10 cellular contexts compared by ENCODE assay signal in the genomic region with DNA sequence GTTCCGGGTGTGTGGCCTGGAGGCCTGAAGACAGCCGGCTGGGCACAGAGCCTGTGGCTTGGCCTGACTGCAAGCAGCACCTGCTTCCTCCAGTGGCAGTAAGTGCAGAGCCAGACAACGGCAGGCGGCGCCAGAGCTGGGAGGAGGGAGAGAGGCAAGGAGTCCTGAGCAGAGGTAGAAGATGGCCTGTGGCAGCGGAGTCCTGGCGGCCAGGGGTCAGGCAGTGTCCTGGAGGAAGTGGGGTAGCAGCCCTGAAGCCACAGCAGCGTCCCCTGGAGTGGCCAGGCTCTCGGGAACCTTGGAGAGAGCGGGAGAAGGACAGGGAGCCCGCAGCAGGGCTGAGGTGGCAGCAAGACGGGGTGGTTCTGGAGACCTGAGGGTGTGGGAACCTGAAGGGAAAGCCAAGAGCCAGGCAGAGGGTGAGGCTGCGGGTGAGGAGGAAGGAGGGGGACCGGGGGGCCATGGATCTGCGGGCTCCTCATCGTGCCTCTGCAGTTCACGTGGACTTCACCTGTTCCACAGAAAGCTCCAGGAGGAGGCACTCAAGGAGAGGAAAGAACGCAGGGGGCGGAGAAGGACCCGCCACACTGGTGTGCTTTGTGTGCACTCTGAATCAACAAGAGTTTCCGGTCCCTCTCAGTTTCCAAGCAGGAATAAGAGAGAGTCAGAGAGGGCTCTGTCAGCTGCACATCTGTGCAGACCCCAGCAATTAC.
A peak's percentile ranks its signal among the peaks of the same experiment; 100 is the strongest.
DNase-seq lines count a peak whose midpoint lies in the region; ATAC-seq, FAIRE-seq and TF ChIP-seq lines count a peak whose summit lies in the region.
"Had no signal": no experiment of that assay in that cellular context is flagged by ENCODE, and none has a peak within 500 bp of the region (broad histone marks: within the 10 kb centered on the region; RNA-seq: fewer than 3 reads in every experiment).

No MANE protein-coding gene starts in this region.

- peak; percentile 74 for DNase-seq in cardiac septum (ENCODE audit: low spot score)
- DNase-seq in left ventricle myocardium inferior, result no peak
- DNase-seq in lower lobe of right lung, result peak; percentile 90
- DNase-seq in kidney, result no peak
- DNase-seq: activated CD4-positive, CD25-positive, alpha-beta regulatory T cell; KG1 had no signal

- no peak for FAIRE-seq in kidney (lab: Jason Lieb, UNC)

- no peaks in the 10 kb centered on the region for H3K4me1 ChIP-seq in left ventricle myocardium inferior
- peaks cover 15% of the 10 kb centered on the region for H3K4me1 ChIP-seq in lower lobe of right lung
- no peaks in the 10 kb centered on the region for H3K4me1 ChIP-seq in urinary bladder (ENCODE audit: insufficient read depth)
- no peaks in the 10 kb centered on the region for H3K4me1 ChIP-seq in kidney (ENCODE audit: control insufficient read depth in 1 of 2, insufficient read depth in 1 of 2, low read depth in 1 of 2, low read length in 2 of 2)

- no peak for TF ChIP-seq CTCF in left ventricle myocardium inferior (IDR thresholded peaks at IDR 0.05; ENCODE audit: borderline replicate concordance)
- peak; percentile 71 for TF ChIP-seq CTCF in VCaP (conservative IDR thresholded peaks at IDR 0.05)
- peak; percentile 36 for TF ChIP-seq CTCF in lower lobe of right lung (IDR thresholded peaks at IDR 0.05)
- TF ChIP-seq CTCF in kidney (IDR thresholded peaks at IDR 0.05; ENCODE audit: borderline replicate concordance, extremely low read depth, insufficient read depth), result no peak

- H3K27ac ChIP-seq in left ventricle myocardium inferior (replicated peaks) (no peak overlapping the region), VCaP (peak overlapping the region; percentile 95), lower lobe of right lung (peak overlapping the region; percentile 74), urinary bladder (ENCODE audit: low read depth) (peak overlapping the region; percentile 3), kidney (ENCODE audit: low read depth in 2 of 2, low read length in 2 of 2) (no peak overlapping the region)

- H3K36me3 ChIP-seq in left ventricle myocardium inferior (peaks cover 97% of the 10 kb centered on the region), lower lobe of right lung (peaks cover 73% of the 10 kb centered on the region), urinary bladder (ENCODE audit: insufficient read depth) (peaks cover 4% of the 10 kb centered on the region), kidney (ENCODE audit: control insufficient read depth in 1 of 2, insufficient read depth in 2 of 2, low read length in 2 of 2) (peaks cover 25 to 34% of the 10 kb centered on the region in 2 donors)

- no peak overlapping the region for H3K9ac ChIP-seq in kidney (ENCODE audit: low read length in 2 of 2)

- no peaks in the 10 kb centered on the region for H3K27me3 ChIP-seq in left ventricle myocardium inferior (ENCODE audit: low read depth)
- H3K27me3 ChIP-seq in lower lobe of right lung (ENCODE audit: low read depth), result no peaks in the 10 kb centered on the region

- H3K4me3 ChIP-seq in left ventricle myocardium inferior (no peak overlapping the region), lower lobe of right lung (peak overlapping the region; percentile 11), urinary bladder (ENCODE audit: low read depth, low read length) (no peak overlapping the region), kidney (ENCODE audit: low read length in 2 of 2) (no peak overlapping the region)

- ATAC-seq in lower lobe of right lung (peak; percentile 82 to 85), HG03460 (IDR thresholded peaks at IDR 0.05; ENCODE audit: unreplicated experiment) (no peak), GM18907 (IDR thresholded peaks at IDR 0.05; ENCODE audit: unreplicated experiment) (no peak)

- intact Hi-C loops in cardiac septum (cut with DNase I), result loop anchor here (10.0 kb wide), 1 partner anchor 84 kb away; the partner anchor contains the start of gene USP40
- intact Hi-C loops in left ventricle myocardium inferior (cut with micrococcal nuclease), result no loop called here
- intact Hi-C loops in lower lobe of right lung (cut with DNase I), result no loop called here
- intact Hi-C loops in kidney (cut with DNase I), result no loop called here

- H3K9me3 ChIP-seq in left ventricle myocardium inferior (replicated peaks), result no peaks in the 10 kb centered on the region
- H3K9me3 ChIP-seq in lower lobe of right lung, result no peaks in the 10 kb centered on the region
- H3K9me3 ChIP-seq in kidney (ENCODE audit: control insufficient read depth in 1 of 2, low read length in 2 of 2), result no peaks in the 10 kb centered on the region

- WGBS in urinary bladder, result 79% methylated on average over 21 of the region's 21 CpGs

Comparison
In these comparisons a context has a peak if more than half of its experiments do, and no peak if none do; other contexts are left out.
1. DNase-seq: peak in cardiac septum (single experiment) and lower lobe of right lung (single experiment); none in left ventricle myocardium inferior (single experiment) and kidney (single experiment).
2. H3K27ac ChIP-seq: peak in VCaP (single experiment), lower lobe of right lung (single experiment) and urinary bladder (single experiment); none in left ventricle myocardium inferior (single experiment) and kidney (0 of 2).
3. CTCF ChIP-seq: peak in VCaP (single experiment) and lower lobe of right lung (single experiment); none in left ventricle myocardium inferior (single experiment) and kidney (single experiment).
4. ATAC-seq: peak in lower lobe of right lung (2 of 2); none in HG03460 (single experiment) and GM18907 (single experiment).